In genomic region chr6:106474476-106474875, GRCh38 we compare ENCODE assay signal across 22 cellular contexts.
"Had no signal": no experiment of that assay in that cellular context is flagged by ENCODE, and none has a peak within 500 bp of the region (broad histone marks: within the 10 kb centered on the region; RNA-seq: fewer than 3 reads in every experiment).

No MANE protein-coding gene starts in this region.

- H3K27me3 ChIP-seq: esophagus muscularis mucosa, gastroesophageal sphincter, left lung, spleen, upper lobe of left lung, uterus had no signal

- H3K36me3 ChIP-seq: esophagus muscularis mucosa, gastroesophageal sphincter, left lung, lower lobe of right lung, spleen, tibial artery, upper lobe of left lung, uterus had no signal

- H3K9me3 Mint-ChIP-seq: naive thymus-derived CD4-positive, alpha-beta T cell; nephron progenitor cell; stimulated activated memory B cell treated with anti-CD40 and anti-IgM and Interleukin-4, amounts not matched to agents 10 μg/mL and 1 μg/mL and 100 μg/mL, for 72 hours; stimulated activated naive CD8-positive, alpha-beta T cell treated with anti-CD3 and anti-CD28 coated beads, Interleukin-15, Interleukin-2, amounts not matched to agents 100 ng/mL and 50 ng/mL, for 24 hours had no signal

- H3K9me3 ChIP-seq: esophagus muscularis mucosa, gastroesophageal sphincter, left lung, lower lobe of right lung, spleen, tibial artery, upper lobe of left lung, uterus had no signal

- ATAC-seq: gastroesophageal sphincter; left lung; lower lobe of right lung; naive thymus-derived CD4-positive, alpha-beta T cell; sciatic nerve; stimulated activated memory B cell treated with anti-CD40 and anti-IgM and Interleukin-4, amounts not matched to agents 10 μg/mL and 1 μg/mL and 100 μg/mL, for 72 hours had no signal

- H3K4me1 Mint-ChIP-seq: nephron progenitor cell had no signal

- H3K27me3 Mint-ChIP-seq: stimulated activated memory B cell treated with anti-CD40 and anti-IgM and Interleukin-4, amounts not matched to agents 10 μg/mL and 1 μg/mL and 100 μg/mL, for 72 hours; stimulated activated naive CD8-positive, alpha-beta T cell treated with anti-CD3 and anti-CD28 coated beads, Interleukin-15, Interleukin-2, amounts not matched to agents 100 ng/mL and 50 ng/mL, for 24 hours had no signal

- H3K27ac ChIP-seq: dorsolateral prefrontal cortex, esophagus muscularis mucosa, gastroesophageal sphincter, left lung, lower lobe of right lung, spleen, tibial artery, upper lobe of left lung, uterus had no signal

- DNase-seq: cortex of kidney; dorsolateral prefrontal cortex; effector CD8-positive, alpha-beta T cell; glutamatergic neuron; islet precursor cell; left lung; lower lobe of right lung; mesendoderm; naive thymus-derived CD4-positive, alpha-beta T cell; nephron progenitor cell; spleen; stimulated activated CD4-positive, alpha-beta T cell treated with anti-CD3 and anti-CD28 coated beads, Interleukin-15, amount 100 ng/mL, for 24 hours; stimulated activated CD4-positive, alpha-beta T cell treated with anti-CD3 and anti-CD28 coated beads, Interleukin-1b, Interleukin-23, amount 100 ng/mL, for 48 hours; stimulated activated CD4-positive, alpha-beta T cell treated with anti-CD3 and anti-CD28 coated beads, Interleukin-4, amount 100 ng/mL, for 24 hours; tibial artery; upper lobe of left lung; uterus had no signal

- H3K4me3 ChIP-seq: dorsolateral prefrontal cortex, esophagus muscularis mucosa, gastroesophageal sphincter, left lung, lower lobe of right lung, spleen, tibial artery, upper lobe of left lung, uterus had no signal

- H3K36me3 Mint-ChIP-seq: naive thymus-derived CD4-positive, alpha-beta T cell; stimulated activated memory B cell treated with anti-CD40 and anti-IgM and Interleukin-4, amounts not matched to agents 10 μg/mL and 1 μg/mL and 100 μg/mL, for 72 hours had no signal

- H3K27ac Mint-ChIP-seq: naive thymus-derived CD4-positive, alpha-beta T cell; nephron progenitor cell; stimulated activated memory B cell treated with anti-CD40 and anti-IgM and Interleukin-4, amounts not matched to agents 10 μg/mL and 1 μg/mL and 100 μg/mL, for 72 hours; stimulated activated naive CD8-positive, alpha-beta T cell treated with anti-CD3 and anti-CD28 coated beads, Interleukin-15, Interleukin-2, amounts not matched to agents 100 ng/mL and 50 ng/mL, for 24 hours had no signal

- H3K4me3 Mint-ChIP-seq: naive thymus-derived CD4-positive, alpha-beta T cell; nephron progenitor cell; stimulated activated memory B cell treated with anti-CD40 and anti-IgM and Interleukin-4, amounts not matched to agents 10 μg/mL and 1 μg/mL and 100 μg/mL, for 72 hours; stimulated activated naive CD8-positive, alpha-beta T cell treated with anti-CD3 and anti-CD28 coated beads, Interleukin-15, Interleukin-2, amounts not matched to agents 100 ng/mL and 50 ng/mL, for 24 hours had no signal

- H3K4me1 ChIP-seq: esophagus muscularis mucosa, gastroesophageal sphincter, lower lobe of right lung, tibial artery, upper lobe of left lung, uterus had no signal
